Comparison of ENCODE assay signal across 35 cellular contexts in genomic region chr13:28566891-28567290, GRCh38.
"Had no signal": no experiment of that assay in that cellular context is flagged by ENCODE, and none has a peak within 500 bp of the region (broad histone marks: within the 10 kb centered on the region; RNA-seq: fewer than 3 reads in every experiment).

No MANE protein-coding gene starts in this region.

- H3K9me3 ChIP-seq: MG63 had no signal

- H3K36me3 ChIP-seq: MG63 had no signal

- H3K27me3 ChIP-seq: MG63 had no signal

- DNase-seq: Karpas-422, Kasumi-1, MG63, MM.1S, MV-4-11, NCI-H1048, NCI-H1092, NCI-H1092 treated with DMSO at 0.1 percent for 48 hours, NCI-H1105, NCI-H1105 treated with DMSO at 0.1 percent for 48 hours, NCI-H1417, NCI-H1417 treated with DMSO at 0.1 percent for 48 hours, NCI-H1436, NCI-H1436 treated with DMSO at 0.1 percent for 48 hours, NCI-H146, NCI-H1694, NCI-H1694 treated with DMSO at 0.1 percent for 48 hours, NCI-H187, NCI-H187 treated with DMSO at 0.1 percent for 48 hours, NCI-H1930, NCI-H2029, NCI-H2029 treated with DMSO at 0.1 percent for 48 hours, NCI-H2081, NCI-H2081 treated with DMSO at 0.1 percent for 48 hours, NCI-H2107, NCI-H2171, NCI-H2171 treated with DMSO at 0.1 percent for 48 hours, NCI-H2227 treated with DMSO at 0.1 percent for 48 hours, NCI-H226, NCI-H345, NCI-H446, NCI-H446 treated with DMSO at 0.1 percent for 48 hours, NCI-H510A, NCI-H510A treated with DMSO at 0.1 percent for 48 hours, NCI-H524 had no signal

- H3K4me3 ChIP-seq: MG63 had no signal
